Comparison of ENCODE assay signal across 4 cellular contexts in the genomic region with DNA sequence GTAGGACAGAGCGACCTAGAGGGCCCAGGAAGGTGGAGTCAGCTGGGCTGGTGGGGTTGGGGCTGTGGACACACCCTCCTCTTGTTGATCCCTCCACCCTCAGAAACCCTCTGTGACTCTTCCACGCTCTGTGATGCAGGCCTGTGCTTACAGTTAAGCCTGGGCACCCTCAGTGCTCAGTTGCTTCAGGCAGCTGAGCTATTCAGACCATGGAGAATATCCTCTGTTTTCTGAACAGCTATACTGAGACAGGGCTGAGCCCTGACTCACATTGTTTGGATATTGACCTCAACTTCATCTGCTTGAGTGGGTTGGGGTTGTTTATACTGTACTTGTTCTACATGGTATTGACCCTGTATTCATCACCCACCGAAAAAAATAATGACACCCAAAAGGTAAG. TPM values are rescaled to one million over a fixed set of nuclear protein-coding genes. Genes with fewer than 3 reads are reported as not detected.
"Had no signal": no experiment of that assay in that cellular context is flagged by ENCODE, and none has a peak within 500 bp of the region (broad histone marks: within the 10 kb centered on the region; RNA-seq: fewer than 3 reads in every experiment).

A gene (plus strand): TSS at position 124 of the 400 bp plus-strand sequence. CDS start 86 bp downstream, at position 210.

RNA-seq across cellular contexts. Expression of the gene that starts here (rescaled TPM):
- total RNA-seq: LHCN-M2, M059J, MCF 10A, NCI-H460 had no signal
